9 cellular contexts compared by ENCODE assay signal in the genomic region with DNA sequence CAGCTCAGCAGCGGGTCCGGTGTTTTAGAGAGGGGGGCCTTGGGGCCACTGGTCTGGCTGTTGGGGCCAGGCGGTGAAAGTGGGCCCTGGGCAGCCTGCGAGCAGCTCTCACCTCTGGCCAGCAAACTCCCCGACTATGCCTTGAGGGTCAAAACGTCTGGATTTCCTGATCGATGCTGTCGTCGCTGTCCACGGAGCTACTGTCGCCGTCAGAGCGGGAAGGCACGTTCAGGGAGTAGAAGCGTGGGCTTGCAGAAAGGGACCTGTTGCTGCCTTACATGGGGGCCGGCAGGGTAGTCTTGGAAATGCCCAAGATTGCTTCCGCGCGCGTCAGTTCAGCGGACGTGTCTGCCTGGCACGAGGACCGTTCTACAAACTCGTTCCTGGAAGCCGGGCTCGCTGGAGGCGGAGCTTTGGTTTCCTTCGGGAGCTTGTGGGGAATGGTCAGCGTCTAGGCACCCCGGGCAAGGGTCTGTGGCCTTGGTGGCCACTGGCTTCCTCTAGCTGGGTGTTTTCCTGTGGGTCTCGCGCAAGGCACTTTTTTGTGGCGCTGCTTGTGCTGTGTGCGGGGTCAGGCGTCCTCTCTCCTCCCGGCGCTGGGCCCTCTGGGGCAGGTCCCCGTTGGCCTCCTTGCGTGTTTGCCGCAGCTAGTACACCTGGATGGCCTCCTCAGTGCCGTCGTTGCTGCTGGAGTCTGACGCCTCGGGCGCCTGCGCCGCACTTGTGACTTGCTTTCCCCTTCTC. TPM values are rescaled to one million over a fixed set of nuclear protein-coding genes. Genes with fewer than 3 reads are reported as not detected.
DNase-seq lines count a peak whose midpoint lies in the region; ATAC-seq and TF ChIP-seq lines count a peak whose summit lies in the region.
"Had no signal": no experiment of that assay in that cellular context is flagged by ENCODE, and none has a peak within 500 bp of the region (broad histone marks: within the 10 kb centered on the region; RNA-seq: fewer than 3 reads in every experiment).

No MANE protein-coding gene starts in this region.

- ATAC-seq in left lung = peak; percentile 61
- ATAC-seq in HG02798 (IDR thresholded peaks at IDR 0.05; ENCODE audit: poor library complexity, unreplicated experiment) = no peak

- H3K27me3 ChIP-seq in Peyer's patch (no peaks in the 10 kb centered on the region), left lung (peaks cover 0 to 24% of the 10 kb centered on the region in 2 donors), stomach (no peaks in the 10 kb centered on the region)
- H3K27me3 ChIP-seq: uterus had no signal

- peaks cover 10% of the 10 kb centered on the region for H3K9me3 Mint-ChIP-seq in activated naive CD8-positive, alpha-beta T cell treated with anti-CD3 and anti-CD28 coated beads for 36 hours

- H3K36me3 Mint-ChIP-seq in activated naive CD8-positive, alpha-beta T cell treated with anti-CD3 and anti-CD28 coated beads for 36 hours = peaks cover 59% of the 10 kb centered on the region

- intact Hi-C loops in left lung (cut with DNase I) (no loop called here), stomach (cut with DNase I; ENCODE audit: low total_unique reads) (no loop called here)

- peak overlapping the region; percentile 73 for H3K4me3 Mint-ChIP-seq in activated naive CD8-positive, alpha-beta T cell treated with anti-CD3 and anti-CD28 coated beads for 36 hours

- H3K9me3 ChIP-seq in Peyer's patch = peaks cover 0 to 3% (median 0%) of the 10 kb centered on the region in 4 donors
- peaks cover 0 to 31% of the 10 kb centered on the region in 2 donors for H3K9me3 ChIP-seq in left lung
- H3K9me3 ChIP-seq in stomach = peaks cover 0 to 15% (median 0%) of the 10 kb centered on the region in 4 donors

- H3K27me3 Mint-ChIP-seq in activated naive CD8-positive, alpha-beta T cell treated with anti-CD3 and anti-CD28 coated beads for 36 hours = no peaks in the 10 kb centered on the region

- H3K4me1 Mint-ChIP-seq in activated naive CD8-positive, alpha-beta T cell treated with anti-CD3 and anti-CD28 coated beads for 36 hours = peaks cover 39% of the 10 kb centered on the region

- H3K4me1 ChIP-seq in Peyer's patch (no peaks in the 10 kb centered on the region), left lung (peaks cover 0 to 28% of the 10 kb centered on the region in 2 donors), stomach (peaks cover 0 to 11% (median 3%) of the 10 kb centered on the region in 4 donors)
- H3K4me1 ChIP-seq: uterus had no signal

- TF ChIP-seq POLR2A in Peyer's patch (IDR thresholded peaks at IDR 0.05) (no peak), stomach (IDR thresholded peaks at IDR 0.05) (no peak)

- TF ChIP-seq EP300 in stomach (IDR thresholded peaks at IDR 0.05) = no peak

- peak overlapping the region in 1 of 4 donors; percentile 7 for H3K27ac ChIP-seq in Peyer's patch
- no peak overlapping the region for H3K27ac ChIP-seq in left lung
- no peak overlapping the region for H3K27ac ChIP-seq in stomach
- H3K27ac ChIP-seq: uterus had no signal

- 56 to 61% (median 61%) methylated on average over 37 to 48 of the region's 48 CpGs for WGBS in stomach, 5 donors

- peaks cover 0 to 10% (median 0%) of the 10 kb centered on the region in 3 donors for H3K36me3 ChIP-seq in Peyer's patch
- peaks cover 0 to 45% of the 10 kb centered on the region in 2 donors for H3K36me3 ChIP-seq in left lung
- peaks cover 4 to 47% (median 30%) of the 10 kb centered on the region in 4 donors for H3K36me3 ChIP-seq in stomach
- H3K36me3 ChIP-seq: uterus had no signal

- no peak overlapping the region for H3K27ac Mint-ChIP-seq in activated naive CD8-positive, alpha-beta T cell treated with anti-CD3 and anti-CD28 coated beads for 36 hours

- DNase-seq in Peyer's patch (peak in 1 of 3 donors; percentile 62), left lung (peak; percentile 44 to 82), stomach (no peak), SK-N-DZ (ENCODE audit: low spot score) (no peak), NCI-H1048 (lab: John Stamatoyannopoulos, UW) (no peak)
- no peak for DNase-seq in activated naive CD8-positive, alpha-beta T cell treated with anti-CD3 and anti-CD28 coated beads for 36 hours
- DNase-seq: NCI-H446, uterus had no signal

- H3K4me3 ChIP-seq in Peyer's patch = peak overlapping the region in 3 of 4 donors; percentile 18 to 44 (median 19)
- peak overlapping the region; percentile 13 to 33 for H3K4me3 ChIP-seq in left lung
- peak overlapping the region; percentile 27 to 45 (median 36) for H3K4me3 ChIP-seq in stomach

- TF ChIP-seq CTCF in Peyer's patch (IDR thresholded peaks at IDR 0.05) (no peak), left lung (IDR thresholded peaks at IDR 0.05) (no peak), stomach (IDR thresholded peaks at IDR 0.05) (no peak)

RNA-seq across cellular contexts. Expression of gene RB1, which starts 15.3 kb away (rescaled TPM):
- total RNA-seq in Peyer's patch (10 to 100 TPM; 18.2 to 79.2 (median 22.7) TPM), left lung (10 to 100 TPM; 32.1 to 45.7 TPM), stomach (10 to 100 TPM in 4 of 5 donors, 1 to 10 TPM in 1; 9.3 to 53.6 (median 42.5) TPM)
- 10 to 100 TPM; 33.0 to 33.7 TPM for total RNA-seq in activated naive CD8-positive, alpha-beta T cell treated with anti-CD3 and anti-CD28 coated beads for 36 hours
- polyA plus RNA-seq in stomach = 10 to 100 TPM; 11.6 to 21.8 (median 19.4) TPM
- 38.6 and 43.5 TPM in 2 replicates for polyA plus RNA-seq in SK-N-DZ (2014; cell fraction: cytosol; rRNA removed)
- 31.7 and 34.3 TPM in 2 replicates for polyA plus RNA-seq in SK-N-DZ (2014; cell fraction: nucleus; rRNA removed)

Comparison
In these comparisons a context has a peak if more than half of its experiments do, and no peak if none do; other contexts are left out.
1. DNase-seq: peak in left lung (2 of 2); none in activated naive CD8-positive, alpha-beta T cell treated with anti-CD3 and anti-CD28 coated beads for 36 hours (single experiment), stomach (single experiment), SK-N-DZ (single experiment) and NCI-H1048 (single experiment).
2. Peak in every context shown above with its lines, with median percentiles within 50 percentile points of each other: H3K4me3 ChIP-seq.